28 cellular contexts compared by ENCODE assay signal in genomic region chr16:29774730-29775129, GRCh38. TPM values are rescaled to one million over a fixed set of nuclear protein-coding genes. Genes with fewer than 3 reads are reported as not detected.
"Had no signal": no experiment of that assay in that cellular context is flagged by ENCODE, and none has a peak within 500 bp of the region (broad histone marks: within the 10 kb centered on the region; RNA-seq: fewer than 3 reads in every experiment).

No MANE protein-coding gene starts in this region.

- FAIRE-seq: HepG2, RCC 7860 had no signal

- H3K4me3 ChIP-seq: SJSA1, SK-N-MC had no signal

- DNase-seq: IMR-90, Kasumi-1, MM.1S, MV-4-11, NCI-H1048, NCI-H1105 treated with DMSO at 0.1 percent for 48 hours, NCI-H1417 treated with DMSO at 0.1 percent for 48 hours, NCI-H146, NCI-H187, NCI-H2029, NCI-H2081 treated with DMSO at 0.1 percent for 48 hours, NCI-H2171, NCI-H226, NCI-H446, NCI-H510A, NCI-H524 treated with DMSO at 0.1 percent for 48 hours, NCI-H69, NCI-H774, Right ventricle myocardium superior, RPMI8226, SIG-M5 had no signal

- ATAC-seq: HepG2 had no signal

- H3K27me3 ChIP-seq: SJSA1 had no signal

- H3K27ac ChIP-seq: KMS-11, SJSA1, SK-N-MC had no signal

- H3K4me2 ChIP-seq: KMS-11 had no signal

- H3K9ac ChIP-seq: KMS-11 had no signal

- H3K9me3 ChIP-seq: SJSA1 had no signal

- H3K36me3 ChIP-seq: SJSA1 had no signal

RNA-seq across cellular contexts. Expression of gene ZG16, which starts 3.3 kb away (rescaled TPM):
- total RNA-seq: HT1080, IMR-90, M059J, Right ventricle myocardium superior, SJSA1 had no signal
- polyA plus RNA-seq: IMR-90 had no signal

RNA-seq across cellular contexts. Expression of gene C16orf54, which starts 28.9 kb away (rescaled TPM):
- total RNA-seq: HepG2, IMR-90, SJSA1 had no signal
- polyA plus RNA-seq: HepG2, IMR-90 had no signal
